37 cellular contexts compared by ENCODE assay signal in the genomic region with DNA sequence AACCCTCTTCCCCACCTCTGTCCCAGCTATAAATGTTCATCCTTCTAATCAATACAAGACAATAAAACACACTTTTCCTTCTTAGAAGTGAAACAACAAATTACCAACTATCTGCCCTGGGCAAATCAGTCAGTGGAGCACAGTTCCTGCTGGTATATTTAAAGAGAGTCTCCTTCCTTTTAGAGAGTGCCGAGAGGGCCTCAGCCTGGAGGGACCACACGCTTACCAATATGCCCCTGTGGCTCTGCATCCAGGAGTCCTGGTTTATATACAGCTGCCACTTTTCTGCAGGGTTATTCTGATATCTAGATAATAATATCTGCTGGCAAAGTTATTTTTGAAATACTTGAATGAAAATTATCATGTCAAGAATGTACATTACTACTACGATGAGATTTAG.
"Had no signal": no experiment of that assay in that cellular context is flagged by ENCODE, and none has a peak within 500 bp of the region (broad histone marks: within the 10 kb centered on the region; RNA-seq: fewer than 3 reads in every experiment).

No MANE protein-coding gene starts in this region.

- H3K4me3 ChIP-seq: adrenal gland, ascending aorta, cardiac muscle cell had no signal

- H3K27me3 Mint-ChIP-seq: activated B cell treated with CpG ODN at 0.5 μM for 24 hours; activated CD4-positive, alpha-beta memory T cell treated with anti-CD3 and anti-CD28 coated beads for 36 hours; activated CD8-positive, alpha-beta T cell treated with anti-CD3 and anti-CD28 coated beads for 36 hours had no signal

- FAIRE-seq: bronchial epithelial cell, TTC549 had no signal

- H3K9me3 Mint-ChIP-seq: activated B cell treated with CpG ODN at 0.5 μM for 24 hours; activated CD4-positive, alpha-beta memory T cell treated with anti-CD3 and anti-CD28 coated beads for 36 hours; activated CD4-positive, alpha-beta T cell treated with anti-CD3 and anti-CD28 coated beads, Interleukin-2, amount 10 ng/mL, durations not matched to agents 24 days and 14 days; activated CD8-positive, alpha-beta T cell treated with anti-CD3 and anti-CD28 coated beads for 36 hours; activated naive CD4-positive, alpha-beta T cell treated with anti-CD3 and anti-CD28 coated beads for 36 hours; activated naive CD4-positive, alpha-beta T cell treated with anti-CD3 and anti-CD28 coated beads, Interleukin-2, amount 50 U/mL, for 72 hours; activated naive CD8-positive, alpha-beta T cell treated with anti-CD3 and anti-CD28 coated beads for 36 hours; activated T-cell treated with anti-CD3 and anti-CD28 coated beads, Interleukin-2, amount 50 U/mL, for 4 hours; activated T-cell treated with anti-CD3 and anti-CD28 coated beads, Interleukin-2, amount 50 U/mL, for 72 hours; activated T-helper 1 cell treated with anti-CD3 and anti-CD28 coated beads, Interleukin-12 subunit alpha, Interleukin-12 subunit beta, Interleukin-2, Interleukin-4 antibody, amounts not matched to agents 30 ng/mL and 10 ng/mL and 1 ng/mL, durations not matched to agents 14 hours and 24 hours and 36 hours; activated T-helper 17 cell treated with anti-CD3 and anti-CD28 coated beads, Interleukin-2, amount 50 U/mL, for 72 hours; brain; central memory CD8-positive, alpha-beta T cell; T-helper 1 cell treated with Interleukin-12 subunit alpha and Interleukin-12 subunit beta and Interleukin-4 antibody, amounts not matched to agents 30 μg/mL and 1 μg/mL, for 36 hours; T-helper 2 cell treated with Interferon-gamma antibody and Interleukin-4, amounts not matched to agents 5 μg/mL and 100 μg/mL, for 36 hours had no signal

- H3K36me3 ChIP-seq: adrenal gland, ascending aorta, cardiac muscle cell had no signal

- H3K27me3 ChIP-seq: adrenal gland, ascending aorta, cardiac muscle cell had no signal

- H3K27ac Mint-ChIP-seq: activated B cell treated with CpG ODN at 0.5 μM for 24 hours; activated CD4-positive, alpha-beta memory T cell treated with anti-CD3 and anti-CD28 coated beads for 36 hours; activated CD4-positive, alpha-beta T cell treated with anti-CD3 and anti-CD28 coated beads, Interleukin-2, amount 10 ng/mL, durations not matched to agents 24 days and 14 days; activated CD8-positive, alpha-beta T cell treated with anti-CD3 and anti-CD28 coated beads for 36 hours; activated naive CD4-positive, alpha-beta T cell treated with anti-CD3 and anti-CD28 coated beads for 36 hours; activated naive CD4-positive, alpha-beta T cell treated with anti-CD3 and anti-CD28 coated beads, Interleukin-2, amount 50 U/mL, for 72 hours; activated naive CD8-positive, alpha-beta T cell treated with anti-CD3 and anti-CD28 coated beads for 36 hours; activated T-cell treated with anti-CD3 and anti-CD28 coated beads, Interleukin-2, amount 50 U/mL, for 72 hours; activated T-helper 1 cell treated with anti-CD3 and anti-CD28 coated beads, Interleukin-12 subunit alpha, Interleukin-12 subunit beta, Interleukin-2, Interleukin-4 antibody, amounts not matched to agents 30 ng/mL and 10 ng/mL and 1 ng/mL, durations not matched to agents 14 hours and 24 hours and 36 hours; activated T-helper 17 cell treated with anti-CD3 and anti-CD28 coated beads, Interleukin-2, amount 50 U/mL, for 72 hours; brain; T-helper 1 cell treated with Interleukin-12 subunit alpha and Interleukin-12 subunit beta and Interleukin-4 antibody, amounts not matched to agents 30 μg/mL and 1 μg/mL, for 36 hours; T-helper 2 cell treated with Interferon-gamma antibody and Interleukin-4, amounts not matched to agents 5 μg/mL and 100 μg/mL, for 36 hours had no signal

- H3K36me3 Mint-ChIP-seq: activated CD4-positive, alpha-beta memory T cell treated with anti-CD3 and anti-CD28 coated beads for 36 hours; activated naive CD4-positive, alpha-beta T cell treated with anti-CD3 and anti-CD28 coated beads, Interleukin-2, amount 50 U/mL, for 72 hours; activated naive CD8-positive, alpha-beta T cell treated with anti-CD3 and anti-CD28 coated beads for 36 hours; brain had no signal

- DNase-seq: activated B cell treated with CpG ODN at 0.5 μM for 24 hours; activated CD4-positive, alpha-beta memory T cell treated with anti-CD3 and anti-CD28 coated beads for 36 hours; activated CD4-positive, alpha-beta T cell treated with anti-CD3 and anti-CD28 coated beads for 4 hours; activated CD4-positive, alpha-beta T cell treated with anti-CD3 and anti-CD28 coated beads, Interleukin-2, amount 10 ng/mL, durations not matched to agents 24 days and 14 days; activated CD4-positive, alpha-beta T cell treated with anti-CD3 and anti-CD28 coated beads, Interleukin-2, amount 50 U/mL, for 1 hour; activated CD4-positive, alpha-beta T cell treated with anti-CD3 and anti-CD28 coated beads, Interleukin-2, amount 50 U/mL, for 4 hours; activated CD4-positive, CD25-positive, alpha-beta regulatory T cell treated with anti-CD3 and anti-CD28 coated beads, Interleukin-2, amount 50 U/mL, for 72 hours; activated CD8-positive, alpha-beta memory T cell treated with anti-CD3 and anti-CD28 coated beads, Interleukin-2, amount 50 U/mL, for 4 hours; activated CD8-positive, alpha-beta T cell treated with anti-CD3 and anti-CD28 coated beads for 36 hours; activated effector memory CD4-positive, alpha-beta T cell treated with anti-CD3 and anti-CD28 coated beads, Interleukin-2, amount 50 U/mL, for 16 hours; activated gamma-delta T cell treated with Interleukin-2 at 50 U/mL for 16 hours; activated naive CD4-positive, alpha-beta T cell; activated naive CD4-positive, alpha-beta T cell treated with anti-CD3 and anti-CD28 coated beads for 36 hours; activated naive CD4-positive, alpha-beta T cell treated with anti-CD3 and anti-CD28 coated beads, Interleukin-2, amount 50 U/mL, for 16 hours; activated naive CD8-positive, alpha-beta T cell treated with anti-CD3 and anti-CD28 coated beads for 36 hours; activated T-cell treated with anti-CD3 and anti-CD28 coated beads for 4 hours; activated T-cell treated with anti-CD3 and anti-CD28 coated beads, Interleukin-2, amount 50 U/mL, for 1 hour; activated T-cell treated with anti-CD3 and anti-CD28 coated beads, Interleukin-2, amount 50 U/mL, for 4 hours; activated T-cell treated with anti-CD3 and anti-CD28 coated beads, Interleukin-2, amount 50 U/mL, for 72 hours; adrenal gland; amniotic stem cell; caudate nucleus; cerebellar nuclear complex; T-helper 2 cell; T-helper 9 cell had no signal

- H3K4me3 Mint-ChIP-seq: activated B cell treated with CpG ODN at 0.5 μM for 24 hours; activated CD4-positive, alpha-beta memory T cell treated with anti-CD3 and anti-CD28 coated beads for 36 hours; activated CD4-positive, alpha-beta T cell treated with anti-CD3 and anti-CD28 coated beads, Interleukin-2, amount 10 ng/mL, durations not matched to agents 24 days and 14 days; activated CD8-positive, alpha-beta T cell treated with anti-CD3 and anti-CD28 coated beads for 36 hours; activated naive CD4-positive, alpha-beta T cell treated with anti-CD3 and anti-CD28 coated beads for 36 hours; activated naive CD8-positive, alpha-beta T cell treated with anti-CD3 and anti-CD28 coated beads for 36 hours; activated T-cell treated with anti-CD3 and anti-CD28 coated beads, Interleukin-2, amount 50 U/mL, for 4 hours; activated T-cell treated with anti-CD3 and anti-CD28 coated beads, Interleukin-2, amount 50 U/mL, for 72 hours; activated T-helper 1 cell treated with anti-CD3 and anti-CD28 coated beads, Interleukin-12 subunit alpha, Interleukin-12 subunit beta, Interleukin-2, Interleukin-4 antibody, amounts not matched to agents 30 ng/mL and 10 ng/mL and 1 ng/mL, durations not matched to agents 14 hours and 24 hours and 36 hours; activated T-helper 17 cell treated with anti-CD3 and anti-CD28 coated beads, Interleukin-2, amount 50 U/mL, for 72 hours; brain; central memory CD8-positive, alpha-beta T cell; T-helper 1 cell treated with Interleukin-12 subunit alpha and Interleukin-12 subunit beta and Interleukin-4 antibody, amounts not matched to agents 30 μg/mL and 1 μg/mL, for 36 hours; T-helper 2 cell treated with Interferon-gamma antibody and Interleukin-4, amounts not matched to agents 5 μg/mL and 100 μg/mL, for 36 hours had no signal

- ATAC-seq: activated CD8-positive, alpha-beta T cell treated with anti-CD3 and anti-CD28 coated beads for 36 hours; activated naive CD4-positive, alpha-beta T cell treated with anti-CD3 and anti-CD28 coated beads, Interleukin-2, amount 50 U/mL, for 72 hours; activated T-cell treated with anti-CD3 and anti-CD28 coated beads, Interleukin-2, amount 50 U/mL, for 4 hours; activated T-cell treated with anti-CD3 and anti-CD28 coated beads, Interleukin-2, amount 50 U/mL, for 72 hours; activated T-helper 17 cell treated with anti-CD3 and anti-CD28 coated beads, Interleukin-2, amount 50 U/mL, for 72 hours had no signal

- H3K4me1 ChIP-seq: adrenal gland, ascending aorta had no signal

- H3K4me1 Mint-ChIP-seq: activated naive CD8-positive, alpha-beta T cell treated with anti-CD3 and anti-CD28 coated beads for 36 hours; activated T-helper 17 cell treated with anti-CD3 and anti-CD28 coated beads, Interleukin-2, amount 50 U/mL, for 72 hours; brain; central memory CD8-positive, alpha-beta T cell had no signal

- H3K9me3 ChIP-seq: adrenal gland, ascending aorta had no signal

- H3K27ac ChIP-seq: adrenal gland, ascending aorta, cardiac muscle cell, VCaP had no signal
